Comparison of ENCODE assay signal across 23 cellular contexts in the genomic region with DNA sequence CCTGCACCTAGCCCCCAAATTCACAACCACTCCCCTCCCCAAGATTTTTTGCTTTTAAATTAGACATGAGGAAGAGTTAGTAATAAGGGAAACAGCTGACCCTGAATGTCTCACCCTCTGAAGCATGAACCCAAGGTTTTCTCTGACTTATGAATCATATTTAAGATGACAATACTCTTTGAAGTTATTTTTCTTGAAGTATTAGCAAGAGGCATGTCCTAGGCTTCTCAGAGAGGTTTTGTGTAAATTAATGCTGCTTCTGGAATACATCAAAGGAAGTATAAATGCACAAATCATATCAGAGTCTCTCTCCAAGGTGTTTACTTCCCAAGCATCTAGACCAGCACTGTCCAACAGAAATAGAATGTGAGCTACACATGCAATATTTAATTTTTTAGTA.
DNase-seq lines count a peak whose midpoint lies in the region; ATAC-seq and TF ChIP-seq lines count a peak whose summit lies in the region.
"Had no signal": no experiment of that assay in that cellular context is flagged by ENCODE, and none has a peak within 500 bp of the region (broad histone marks: within the 10 kb centered on the region; RNA-seq: fewer than 3 reads in every experiment).

No MANE protein-coding gene starts in this region.

- no peaks in the 10 kb centered on the region for H4K20me1 ChIP-seq in mammary epithelial cell (ENCODE audit: insufficient read depth, low read length)
- no peaks in the 10 kb centered on the region for H4K20me1 ChIP-seq in neural progenitor cell (ENCODE audit: low read depth)

- dilution Hi-C loops in mammary epithelial cell (cut with HindIII; ENCODE audit: low sequenced_read_pairs) = no loop called here

- CTCF ChIA-PET in MCF 10A (lab: Yijun Ruan, JAX) (interaction anchor here (0.5 to 1.7 kb wide), 4 partner anchors 9 to 410 kb away, joined by 3 to 7 read pairs (median 5); no protein-coding TSS in a partner anchor), mammary epithelial cell (lab: Charles Lee; ENCODE audit: low non-redundant PET) (interaction anchor here (0.7 kb wide), 1 partner anchor 410 kb away, joined by 6 read pairs; no protein-coding TSS in a partner anchor)

- no peaks in the 10 kb centered on the region for H3K27me3 ChIP-seq in breast epithelium
- H3K27me3 ChIP-seq in mammary epithelial cell (ENCODE audit: insufficient read depth, low read length) = no peaks in the 10 kb centered on the region
- no peaks in the 10 kb centered on the region for H3K27me3 ChIP-seq in neural progenitor cell
- H3K27me3 ChIP-seq: gastrocnemius medialis, thyroid gland had no signal

- no peak for TF ChIP-seq POLR2A in breast epithelium (IDR thresholded peaks at IDR 0.05)

- in situ Hi-C loops in mammary epithelial cell (cut with MboI; ENCODE audit: low sequenced_read_pairs in 2 of 2) = no loop called here

- H3K4me3 ChIP-seq in breast epithelium (no peak overlapping the region), mammary epithelial cell (replicated peaks in 1 of 3; ENCODE audit: insufficient read depth in 1 of 3, low read depth in 2 of 3, low read length in 3 of 3) (no peak overlapping the region), neural progenitor cell (no peak overlapping the region)
- H3K4me3 ChIP-seq: gastrocnemius medialis, GM12878, GM23338, thyroid gland had no signal

- H3K9me3 ChIP-seq in breast epithelium (no peaks in the 10 kb centered on the region), mammary epithelial cell (replicated peaks; ENCODE audit: insufficient read depth, low read length) (no peaks in the 10 kb centered on the region), neural progenitor cell (ENCODE audit: low read depth) (no peaks in the 10 kb centered on the region)
- H3K9me3 ChIP-seq: gastrocnemius medialis, thyroid gland had no signal

- POLR2A ChIA-PET in MCF 10A (lab: Yijun Ruan, JAX) = interaction anchor here (0.6 to 6.8 kb wide), 14 partner anchors 8 to 647 kb away, joined by 3 to 72 read pairs (median 7); no protein-coding TSS in a partner anchor

- H3K27ac ChIP-seq in breast epithelium (no peak overlapping the region), mammary epithelial cell (ENCODE audit: insufficient read depth, low read depth, low read length) (no peak overlapping the region), neural progenitor cell (no peak overlapping the region)
- H3K27ac ChIP-seq: gastrocnemius medialis, thyroid gland, VCaP had no signal

- H3K4me3 Mint-ChIP-seq in MCF 10A (ENCODE audit: unreplicated experiment) = no peak overlapping the region
- H3K4me3 Mint-ChIP-seq in neural progenitor cell = no peak overlapping the region
- H3K4me3 Mint-ChIP-seq: activated CD8-positive, alpha-beta T cell treated with anti-CD3 and anti-CD28 coated beads, Interleukin-2, amount 10 ng/mL, durations not matched to agents 7 days and 5 days; activated T-helper 17 cell treated with anti-CD3 and anti-CD28 coated beads, Interleukin-2, amount 50 U/mL, for 72 hours; CD4-positive, alpha-beta memory T cell; GM23338 had no signal

- H3K4me1 ChIP-seq in breast epithelium (no peaks in the 10 kb centered on the region), mammary epithelial cell (ENCODE audit: insufficient read depth, low read length) (peaks cover 35% of the 10 kb centered on the region), neural progenitor cell (peaks cover 3% of the 10 kb centered on the region)
- H3K4me1 ChIP-seq: gastrocnemius medialis, thyroid gland had no signal

- no TSS peak for BruUV-seq in MCF 10A (replicated peaks; lab: Mats Ljungman, UMichigan)
- BruUV-seq in mammary epithelial cell (replicated peaks; lab: Mats Ljungman, UMichigan) = no TSS peak

- H3K9me3 Mint-ChIP-seq in MCF 10A (ENCODE audit: unreplicated experiment) = no peaks in the 10 kb centered on the region
- H3K9me3 Mint-ChIP-seq in neural progenitor cell = peaks cover 3% of the 10 kb centered on the region
- H3K9me3 Mint-ChIP-seq: activated T-helper 17 cell treated with anti-CD3 and anti-CD28 coated beads, Interleukin-2, amount 50 U/mL, for 72 hours; GM23338 had no signal

- no peak overlapping the region for H2AFZ ChIP-seq in mammary epithelial cell (ENCODE audit: low read depth, low read length)
- no peak overlapping the region for H2AFZ ChIP-seq in neural progenitor cell (replicated peaks)
- H2AFZ ChIP-seq: GM23338 had no signal

- no peak for TF ChIP-seq CTCF in MCF 10A (IDR thresholded peaks at IDR 0.05; ENCODE audit: unreplicated experiment)
- TF ChIP-seq CTCF in breast epithelium (IDR thresholded peaks at IDR 0.05) = no peak
- no peak for TF ChIP-seq CTCF in mammary epithelial cell (conservative IDR thresholded peaks at IDR 0.05 in 1 of 2, IDR thresholded peaks at IDR 0.05 in 1 of 2; ENCODE audit: extremely low read depth in 1 of 2, insufficient read depth in 1 of 2, low read depth in 1 of 2, low read length in 2 of 2)
- no peak for TF ChIP-seq CTCF in neural progenitor cell (IDR thresholded peaks at IDR 0.05)

- ATAC-seq in GM21390 (IDR thresholded peaks at IDR 0.05; ENCODE audit: unreplicated experiment) = no peak
- no peak for ATAC-seq in HG03280 (IDR thresholded peaks at IDR 0.05; ENCODE audit: unreplicated experiment)
- ATAC-seq: activated CD8-positive, alpha-beta T cell treated with anti-CD3 and anti-CD28 coated beads, Interleukin-2, amount 10 ng/mL, durations not matched to agents 7 days and 5 days; activated T-helper 17 cell treated with anti-CD3 and anti-CD28 coated beads, Interleukin-2, amount 50 U/mL, for 72 hours; gastrocnemius medialis; GM12878; GM23338; Panc1; sciatic nerve had no signal

- DNase-seq in MCF 10A (ENCODE audit: unreplicated experiment) = peak; percentile 29
- no peak for DNase-seq in breast epithelium (ENCODE audit: low spot score in 2 of 2)
- DNase-seq in mammary epithelial cell = peak; percentile 74
- peak; percentile 87 for DNase-seq in iris pigment epithelial cell (ENCODE audit: low read depth)
- no peak for DNase-seq in retina
- no peak for DNase-seq in neural progenitor cell (ENCODE audit: low spot score)
- DNase-seq: activated CD8-positive, alpha-beta T cell treated with anti-CD3 and anti-CD28 coated beads, Interleukin-2, amount 10 ng/mL, durations not matched to agents 7 days and 5 days; CD4-positive, alpha-beta memory T cell; gastrocnemius medialis; NCI-H1048; NCI-H2107; NCI-H748 treated with DMSO at 0.1 percent for 48 hours; stimulated activated CD4-positive, alpha-beta T cell treated with anti-CD3 and anti-CD28 coated beads, Interleukin-4, amount 100 ng/mL, for 1 hour; stimulated activated CD8-positive, alpha-beta memory T cell treated with anti-CD3 and anti-CD28 coated beads, Interleukin-4, amount 100 ng/mL, for 48 hours; thyroid gland had no signal

- intact Hi-C loops in MCF 10A (cut with micrococcal nuclease) (no loop called here), breast epithelium (cut with DNase I; ENCODE audit: low total_unique reads) (no loop called here), mammary epithelial cell (cut with micrococcal nuclease) (no loop called here)

- H3F3A ChIP-seq in neural progenitor cell (ENCODE audit: low read depth) = no peaks in the 10 kb centered on the region

- no peak overlapping the region for H3K27ac Mint-ChIP-seq in MCF 10A (ENCODE audit: low read depth, unreplicated experiment)
- no peak overlapping the region for H3K27ac Mint-ChIP-seq in neural progenitor cell
- H3K27ac Mint-ChIP-seq: activated CD8-positive, alpha-beta T cell treated with anti-CD3 and anti-CD28 coated beads, Interleukin-2, amount 10 ng/mL, durations not matched to agents 7 days and 5 days; activated T-helper 17 cell treated with anti-CD3 and anti-CD28 coated beads, Interleukin-2, amount 50 U/mL, for 72 hours; CD4-positive, alpha-beta memory T cell; GM23338 had no signal

- H3K27me3 Mint-ChIP-seq in MCF 10A (ENCODE audit: insufficient read depth, unreplicated experiment) (no peaks in the 10 kb centered on the region), neural progenitor cell (ENCODE audit: insufficient read depth, low read depth) (peaks cover 2% of the 10 kb centered on the region)
- H3K27me3 Mint-ChIP-seq: CD4-positive, alpha-beta memory T cell had no signal

- no peak overlapping the region for H3K9ac ChIP-seq in mammary epithelial cell (ENCODE audit: insufficient read depth, low read length)
- H3K9ac ChIP-seq in neural progenitor cell = no peak overlapping the region

- H3K36me3 ChIP-seq in breast epithelium (no peaks in the 10 kb centered on the region), mammary epithelial cell (ENCODE audit: insufficient read depth, low read length) (no peaks in the 10 kb centered on the region), neural progenitor cell (no peaks in the 10 kb centered on the region)
- H3K36me3 ChIP-seq: gastrocnemius medialis, thyroid gland had no signal

- H3K4me2 ChIP-seq in mammary epithelial cell (ENCODE audit: insufficient read depth, low read depth, low read length) (no peak overlapping the region), neural progenitor cell (no peak overlapping the region)
- H3K4me2 ChIP-seq: GM23338 had no signal

- H3K79me2 ChIP-seq in mammary epithelial cell (ENCODE audit: insufficient read depth, low read length) = no peaks in the 10 kb centered on the region
- H3K79me2 ChIP-seq in neural progenitor cell (ENCODE audit: low read depth) = no peaks in the 10 kb centered on the region

- H3K4me1 Mint-ChIP-seq in MCF 10A (ENCODE audit: insufficient read depth, unreplicated experiment) = peaks cover 41% of the 10 kb centered on the region
- H3K4me1 Mint-ChIP-seq in neural progenitor cell = peaks cover 8% of the 10 kb centered on the region
- H3K4me1 Mint-ChIP-seq: activated T-helper 17 cell treated with anti-CD3 and anti-CD28 coated beads, Interleukin-2, amount 50 U/mL, for 72 hours; GM23338 had no signal

- H3K36me3 Mint-ChIP-seq in MCF 10A (ENCODE audit: insufficient read depth, unreplicated experiment) (no peaks in the 10 kb centered on the region), neural progenitor cell (no peaks in the 10 kb centered on the region)
- H3K36me3 Mint-ChIP-seq: CD4-positive, alpha-beta memory T cell had no signal

Comparison
In these comparisons a context has a peak if more than half of its experiments do, and no peak if none do; other contexts are left out.
1. DNase-seq: peak in MCF 10A (single experiment), mammary epithelial cell (single experiment) and iris pigment epithelial cell (single experiment); none in breast epithelium (0 of 2), retina (single experiment) and neural progenitor cell (single experiment).